16 cellular contexts compared by ENCODE assay signal in the genomic region with DNA sequence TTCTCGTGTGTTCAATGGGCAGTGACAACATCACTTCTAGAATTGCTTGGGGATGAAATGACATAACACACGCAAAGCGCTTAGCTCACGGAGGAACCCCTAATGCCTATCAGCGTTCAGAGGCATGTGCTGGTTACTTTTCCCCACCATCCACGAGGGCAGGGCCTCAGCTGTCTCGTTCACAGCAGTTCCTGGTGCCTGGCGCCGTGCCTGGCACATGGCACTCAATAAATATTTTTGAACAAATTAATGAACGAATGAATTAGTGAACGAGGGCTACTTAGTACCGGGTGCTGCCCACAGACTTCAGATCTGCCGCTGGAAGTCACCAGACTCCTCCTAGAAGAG. TPM values are rescaled to one million over a fixed set of nuclear protein-coding genes. Genes with fewer than 3 reads are reported as not detected.
DNase-seq lines count a peak whose midpoint lies in the region; ATAC-seq, FAIRE-seq and TF ChIP-seq lines count a peak whose summit lies in the region.
"Had no signal": no experiment of that assay in that cellular context is flagged by ENCODE, and none has a peak within 500 bp of the region (broad histone marks: within the 10 kb centered on the region; RNA-seq: fewer than 3 reads in every experiment).

No MANE protein-coding gene starts in this region.

- intact Hi-C loops in heart left ventricle (cut with DNase I): loop anchor here in 5 of 10 donors (5.0 to 10.0 kb wide), 5 partner anchors 41 to 428 kb away; no protein-coding TSS in a partner anchor
- intact Hi-C loops in Right ventricle myocardium superior (cut with DNase I): no loop called here
- intact Hi-C loops in uterus (cut with DNase I; ENCODE audit: low total_unique reads): no loop called here

- H3K4me2 ChIP-seq in astrocyte (ENCODE audit: low read length): peak overlapping the region; percentile 69

- H3K9me3 ChIP-seq in heart left ventricle: no peaks in the 10 kb centered on the region
- H3K9me3 ChIP-seq in astrocyte (ENCODE audit: insufficient read depth, low read depth, low read length): no peaks in the 10 kb centered on the region
- H3K9me3 ChIP-seq in uterus: no peaks in the 10 kb centered on the region
- H3K9me3 ChIP-seq: testis had no signal

- no peaks in the 10 kb centered on the region for H3K27me3 ChIP-seq in heart left ventricle
- no peaks in the 10 kb centered on the region for H3K27me3 ChIP-seq in astrocyte (ENCODE audit: insufficient read depth, low read length)
- no peaks in the 10 kb centered on the region for H3K27me3 ChIP-seq in uterus
- H3K27me3 ChIP-seq: testis had no signal

- H3K27ac ChIP-seq in heart left ventricle (peak overlapping the region in 8 of 12 donors; percentile 18 to 84 (median 73)), astrocyte (ENCODE audit: low read depth, low read length) (peak overlapping the region; percentile 72), uterus (peak overlapping the region; percentile 61 to 86)

- H3K9me3 Mint-ChIP-seq in astrocyte (ENCODE audit: unreplicated experiment): peaks cover 5% of the 10 kb centered on the region
- peaks cover 7% of the 10 kb centered on the region for H3K9me3 Mint-ChIP-seq in nephron
- H3K9me3 Mint-ChIP-seq: activated T-helper 1 cell treated with anti-CD3 and anti-CD28 coated beads, Interleukin-12 subunit alpha, Interleukin-12 subunit beta, Interleukin-2, Interleukin-4 antibody, amounts not matched to agents 30 ng/mL and 10 ng/mL and 1 ng/mL, durations not matched to agents 14 hours and 24 hours and 36 hours had no signal

- H3K9ac ChIP-seq in astrocyte (ENCODE audit: low read length): peak overlapping the region; percentile 60

- ATAC-seq in heart left ventricle: no peak
- ATAC-seq in Right ventricle myocardium superior (ENCODE audit: poor library complexity): no peak
- no peak for ATAC-seq in GM21528 (IDR thresholded peaks at IDR 0.05; ENCODE audit: low FRiP score, unreplicated experiment)

- peaks cover 0 to 62% (median 42%) of the 10 kb centered on the region in 12 donors for H3K4me1 ChIP-seq in heart left ventricle
- peaks cover 48% of the 10 kb centered on the region for H3K4me1 ChIP-seq in astrocyte (ENCODE audit: insufficient read depth, low read length)
- peaks cover 0 to 20% of the 10 kb centered on the region in 2 donors for H3K4me1 ChIP-seq in uterus

- peak overlapping the region; percentile 29 for H2AFZ ChIP-seq in astrocyte (ENCODE audit: low read depth, low read length)

- no peaks in the 10 kb centered on the region for H3K79me2 ChIP-seq in astrocyte (ENCODE audit: insufficient read depth, low read length)

- no peak overlapping the region for H3K4me3 ChIP-seq in heart left ventricle
- H3K4me3 ChIP-seq in astrocyte (ENCODE audit: insufficient read depth, low read depth, low read length): no peak overlapping the region
- H3K4me3 ChIP-seq in uterus: no peak overlapping the region
- H3K4me3 ChIP-seq: testis had no signal

- H3K27me3 Mint-ChIP-seq in astrocyte (ENCODE audit: low read depth, unreplicated experiment) (peaks cover 2% of the 10 kb centered on the region), nephron (ENCODE audit: low read depth) (peaks cover 7% of the 10 kb centered on the region)

- no peak for FAIRE-seq in astrocyte (lab: Jason Lieb, UNC)
- FAIRE-seq: small intestine had no signal

- H3K27ac Mint-ChIP-seq in astrocyte (ENCODE audit: unreplicated experiment) (peak overlapping the region; percentile 4), nephron (peak overlapping the region; percentile 84 to 92 (median 84))

- H3K4me3 Mint-ChIP-seq in astrocyte (ENCODE audit: unreplicated experiment): no peak overlapping the region
- H3K4me3 Mint-ChIP-seq in nephron: peak overlapping the region in 1 of 3 experiments; percentile 16
- H3K4me3 Mint-ChIP-seq: activated T-helper 1 cell treated with anti-CD3 and anti-CD28 coated beads, Interleukin-12 subunit alpha, Interleukin-12 subunit beta, Interleukin-2, Interleukin-4 antibody, amounts not matched to agents 30 ng/mL and 10 ng/mL and 1 ng/mL, durations not matched to agents 14 hours and 24 hours and 36 hours had no signal

- H3K36me3 Mint-ChIP-seq in astrocyte (ENCODE audit: low read depth, unreplicated experiment) (no peaks in the 10 kb centered on the region), nephron (ENCODE audit: low read depth) (no peaks in the 10 kb centered on the region)

- H4K20me1 ChIP-seq in astrocyte (ENCODE audit: insufficient read depth, low read length): no peaks in the 10 kb centered on the region

- H3K4me1 Mint-ChIP-seq in astrocyte (ENCODE audit: low read depth, unreplicated experiment) (peaks cover 16% of the 10 kb centered on the region), nephron (peaks cover 56% of the 10 kb centered on the region)

- TF ChIP-seq POLR2A in heart left ventricle (IDR thresholded peaks at IDR 0.05) (no peak), uterus (IDR thresholded peaks at IDR 0.05) (no peak)

- TF ChIP-seq CTCF in heart left ventricle (IDR thresholded peaks at IDR 0.05) (no peak), astrocyte (IDR thresholded peaks at IDR 0.05; ENCODE audit: insufficient read depth, low read depth, low read length) (no peak), nephron (IDR thresholded peaks at IDR 0.05; ENCODE audit: unreplicated experiment in 3 of 3) (no peak), uterus (IDR thresholded peaks at IDR 0.05) (no peak)

- DNase-seq in heart left ventricle: no peak
- no peak for DNase-seq in Right ventricle myocardium superior
- DNase-seq in astrocyte (ENCODE audit: low read depth): no peak
- peak in 1 of 2 donors; percentile 41 for DNase-seq in uterus
- DNase-seq in pons (ENCODE audit: low spot score): no peak
- DNase-seq in NCI-H82 treated with DMSO at 0.1 percent for 48 hours (lab: John Stamatoyannopoulos, UW; ENCODE audit: unreplicated experiment): no peak
- DNase-seq: activated CD4-positive, alpha-beta T cell treated with anti-CD3 and anti-CD28 coated beads, Interleukin-2, amount 50 U/mL, for 1 hour; effector memory CD4-positive, alpha-beta T cell; NCI-H1092; NCI-H510A; small intestine; testis had no signal

- H3K36me3 ChIP-seq in heart left ventricle (no peaks in the 10 kb centered on the region), astrocyte (ENCODE audit: insufficient read depth, low read length) (no peaks in the 10 kb centered on the region), uterus (no peaks in the 10 kb centered on the region)

- 74 to 82% (median 80%) methylated on average over 13 of the region's 13 CpGs for WGBS in heart left ventricle, 4 donors

RNA-seq across cellular contexts. Expression of a gene that starts 14.1 kb away (rescaled TPM):
- total RNA-seq in heart left ventricle (not detected), Right ventricle myocardium superior (not detected), astrocyte (not detected in 2 replicates), uterus (1 to 10 TPM in 1 of 4 donors, not detected in 3; 2.4 TPM)
- polyA plus RNA-seq in heart left ventricle: not detected
- total RNA-seq: activated T-helper 1 cell treated with anti-CD3 and anti-CD28 coated beads, Interleukin-12 subunit alpha, Interleukin-12 subunit beta, Interleukin-2, Interleukin-4 antibody, amounts not matched to agents 30 ng/mL and 10 ng/mL and 1 ng/mL, durations not matched to agents 14 hours and 24 hours and 36 hours; kidney epithelial cell had no signal
